Comparison of ENCODE assay signal across 26 cellular contexts in genomic region chr21:45948576-45949141, GRCh38. TPM values are rescaled to one million over a fixed set of nuclear protein-coding genes. Genes with fewer than 3 reads are reported as not detected.
A peak's percentile ranks its signal among the peaks of the same experiment; 100 is the strongest.
DNase-seq lines count a peak whose midpoint lies in the region; ATAC-seq and TF ChIP-seq lines count a peak whose summit lies in the region.
"Had no signal": no experiment of that assay in that cellular context is flagged by ENCODE, and none has a peak within 500 bp of the region (broad histone marks: within the 10 kb centered on the region; RNA-seq: fewer than 3 reads in every experiment).

No MANE protein-coding gene starts in this region.

- H3K18ac ChIP-seq in mesendoderm (ENCODE audit: low read length) = no peak overlapping the region

- H3K4me3 ChIP-seq in BLaER1 treated with 17β-estradiol and CSF1 and Interleukin-3, amounts not matched to agents 10 nM and 100 nM = no peak overlapping the region
- H3K4me3 ChIP-seq in mesendoderm (ENCODE audit: low read length) (no peak overlapping the region), lower lobe of right lung (no peak overlapping the region)

- CTCF ChIA-PET in WTC11 (lab: Charles Lee) = interaction anchor here (1.3 kb wide), 1 partner anchor 26 kb away, joined by 5 read pairs; no protein-coding TSS in a partner anchor

- H3K27me3 ChIP-seq in BLaER1 treated with 17β-estradiol and CSF1 and Interleukin-3, amounts not matched to agents 10 nM and 100 nM = no peaks in the 10 kb centered on the region
- H3K27me3 ChIP-seq in mesendoderm (ENCODE audit: insufficient read depth, low read length, poor library complexity) (no peaks in the 10 kb centered on the region), lower lobe of right lung (ENCODE audit: low read depth) (peaks cover 25% of the 10 kb centered on the region)

- H3K4me1 Mint-ChIP-seq in WTC11 = peaks cover 14% of the 10 kb centered on the region
- H3K4me1 Mint-ChIP-seq: activated CD4-positive, alpha-beta T cell treated with anti-CD3 and anti-CD28 coated beads, Interleukin-2, amount 10 ng/mL, durations not matched to agents 24 days and 14 days; stimulated activated effector memory CD8-positive, alpha-beta T cell treated with anti-CD3 and anti-CD28 coated beads, Interleukin-12 subunit alpha, Interleukin-12 subunit beta, amount 100 ng/mL, for 72 hours had no signal

- no peak overlapping the region for H3K4me3 Mint-ChIP-seq in WTC11
- H3K4me3 Mint-ChIP-seq: activated CD4-positive, alpha-beta T cell treated with anti-CD3 and anti-CD28 coated beads, Interleukin-2, amount 10 ng/mL, durations not matched to agents 24 days and 14 days; activated T-cell treated with anti-CD3 and anti-CD28 coated beads, Interleukin-2, amount 50 U/mL, for 24 hours; neural crest cell; stimulated activated effector memory CD8-positive, alpha-beta T cell treated with anti-CD3 and anti-CD28 coated beads, Interleukin-12 subunit alpha, Interleukin-12 subunit beta, amount 100 ng/mL, for 72 hours had no signal

- H3K9me3 Mint-ChIP-seq in WTC11 = peaks cover 6% of the 10 kb centered on the region
- H3K9me3 Mint-ChIP-seq: activated CD4-positive, alpha-beta T cell treated with anti-CD3 and anti-CD28 coated beads, Interleukin-2, amount 10 ng/mL, durations not matched to agents 24 days and 14 days; activated T-cell treated with anti-CD3 and anti-CD28 coated beads, Interleukin-2, amount 50 U/mL, for 24 hours; neural crest cell; stimulated activated effector memory CD8-positive, alpha-beta T cell treated with anti-CD3 and anti-CD28 coated beads, Interleukin-12 subunit alpha, Interleukin-12 subunit beta, amount 100 ng/mL, for 72 hours had no signal

- no peak for TF ChIP-seq POLR2A in GM18505 (IDR thresholded peaks at IDR 0.05; ENCODE audit: borderline replicate concordance, extremely low read depth, insufficient read depth, insufficient read length)

- H2BK5ac ChIP-seq in mesendoderm (ENCODE audit: low read length) = no peak overlapping the region

- no peak overlapping the region for H2AK5ac ChIP-seq in mesendoderm (ENCODE audit: low read length)

- H3K9me3 ChIP-seq in BLaER1 treated with 17β-estradiol and CSF1 and Interleukin-3, amounts not matched to agents 10 nM and 100 nM (replicated peaks in 1 of 11) = peaks cover 0 to 25% (median 9%) of the 10 kb centered on the region in 11 experiments; a peak in 10 of 22 replicates
- no peaks in the 10 kb centered on the region for H3K9me3 ChIP-seq in lower lobe of right lung

- no peaks in the 10 kb centered on the region for H3K36me3 Mint-ChIP-seq in WTC11
- H3K36me3 Mint-ChIP-seq: stimulated activated effector memory CD8-positive, alpha-beta T cell treated with anti-CD3 and anti-CD28 coated beads, Interleukin-12 subunit alpha, Interleukin-12 subunit beta, amount 100 ng/mL, for 72 hours had no signal

- H2BK120ac ChIP-seq in mesendoderm (ENCODE audit: low read depth, low read length) = no peak overlapping the region

- whole genome bisulfite sequencing in mesendoderm (ENCODE audit: extremely low coverage, insufficient coverage, low lambda C conversion rate) = no CpG with 5 or more reads among the region's 29 CpGs

- H3K9ac ChIP-seq in BLaER1 treated with 17β-estradiol and CSF1 and Interleukin-3, amounts not matched to agents 10 nM and 100 nM = no peak overlapping the region
- H3K9ac ChIP-seq in mesendoderm (ENCODE audit: low read length) = no peak overlapping the region

- H3K79me2 ChIP-seq in mesendoderm (ENCODE audit: control insufficient read depth, insufficient read depth, low read length) = no peaks in the 10 kb centered on the region

- no peak for TF ChIP-seq CTCF in WTC11 (IDR thresholded peaks at IDR 0.05)
- no peak for TF ChIP-seq CTCF in lower lobe of right lung (IDR thresholded peaks at IDR 0.05)

- POLR2A ChIA-PET in WTC11 (lab: Charles Lee) = no interaction called here

- H3K36me3 ChIP-seq in BLaER1 treated with 17β-estradiol and CSF1 and Interleukin-3, amounts not matched to agents 10 nM and 100 nM = no peaks in the 10 kb centered on the region
- H3K36me3 ChIP-seq in mesendoderm (ENCODE audit: control insufficient read depth, insufficient read depth, low read length) = no peaks in the 10 kb centered on the region
- no peaks in the 10 kb centered on the region for H3K36me3 ChIP-seq in lower lobe of right lung

- no peak overlapping the region for H3K4ac ChIP-seq in mesendoderm (ENCODE audit: low read depth, low read length)

- intact Hi-C loops in lower lobe of right lung (cut with DNase I) = no loop called here

- no peak overlapping the region for H2BK15ac ChIP-seq in mesendoderm (replicated peaks; ENCODE audit: low read depth)

- H3K27me3 Mint-ChIP-seq in WTC11 (ENCODE audit: low read depth) = peaks cover 4% of the 10 kb centered on the region
- H3K27me3 Mint-ChIP-seq: activated CD4-positive, alpha-beta T cell treated with anti-CD3 and anti-CD28 coated beads, Interleukin-2, amount 10 ng/mL, durations not matched to agents 24 days and 14 days had no signal

- H3K23ac ChIP-seq in mesendoderm (ENCODE audit: low read length) = no peak overlapping the region

- H3K4me1 ChIP-seq in BLaER1 treated with 17β-estradiol and CSF1 and Interleukin-3, amounts not matched to agents 10 nM and 100 nM = peaks cover 15 to 49% (median 33%) of the 10 kb centered on the region in 10 experiments
- H3K4me1 ChIP-seq in mesendoderm (ENCODE audit: control insufficient read depth, low read depth, low read length) = no peaks in the 10 kb centered on the region
- H3K4me1 ChIP-seq in lower lobe of right lung = peaks cover 15% of the 10 kb centered on the region

- H3K27ac Mint-ChIP-seq in WTC11 = 0 out of 2 replicates have a peak overlapping the region, but pooled peaks have one; percentile 49
- H3K27ac Mint-ChIP-seq: activated CD4-positive, alpha-beta T cell treated with anti-CD3 and anti-CD28 coated beads, Interleukin-2, amount 10 ng/mL, durations not matched to agents 24 days and 14 days; activated T-cell treated with anti-CD3 and anti-CD28 coated beads, Interleukin-2, amount 50 U/mL, for 24 hours; stimulated activated effector memory CD8-positive, alpha-beta T cell treated with anti-CD3 and anti-CD28 coated beads, Interleukin-12 subunit alpha, Interleukin-12 subunit beta, amount 100 ng/mL, for 72 hours had no signal

- H3K56ac ChIP-seq in mesendoderm (ENCODE audit: low read length) = peak overlapping the region; percentile 25

- no peak overlapping the region for H4K8ac ChIP-seq in mesendoderm (ENCODE audit: low read depth, low read length)

- H3K4me2 ChIP-seq in BLaER1 treated with 17β-estradiol and CSF1 and Interleukin-3, amounts not matched to agents 10 nM and 100 nM = peak overlapping the region in 10 of 11 experiments; percentile 9 to 80 (median 66); a peak in 19 of 22 replicates
- no peak overlapping the region for H3K4me2 ChIP-seq in mesendoderm (ENCODE audit: low read length)

- H3K27ac ChIP-seq in BLaER1 treated with 17β-estradiol and CSF1 and Interleukin-3, amounts not matched to agents 10 nM and 100 nM = no peak overlapping the region
- no peak overlapping the region for H3K27ac ChIP-seq in mesendoderm (ENCODE audit: low read depth, low read length)
- H3K27ac ChIP-seq in lower lobe of right lung = no peak overlapping the region
- H3K27ac ChIP-seq: C4-2B, epithelial cell of prostate, VCaP had no signal

- H4K5ac ChIP-seq in mesendoderm (ENCODE audit: low read length) = no peak overlapping the region

- no peaks in the 10 kb centered on the region for H3K79me1 ChIP-seq in mesendoderm (ENCODE audit: low read length)

- DNase-seq in DMS79 treated with DMSO at 0.1 percent for 48 hours (lab: John Stamatoyannopoulos, UW) = peak; percentile 44
- no peak for DNase-seq in WTC11 (ENCODE audit: low spot score)
- peak; percentile 52 for DNase-seq in mesendoderm
- no peak for DNase-seq in lower lobe of right lung
- no peak for DNase-seq in medulla oblongata (ENCODE audit: extremely low spot score)
- DNase-seq: activated CD4-positive, alpha-beta T cell treated with anti-CD3 and anti-CD28 coated beads, Interleukin-2, amount 10 ng/mL, durations not matched to agents 24 days and 14 days; activated T-cell treated with anti-CD3 and anti-CD28 coated beads, Interleukin-2, amount 50 U/mL, for 24 hours; cerebellar nuclear complex; GF-D8; kidney glomerular epithelial cell; mammary epithelial cell; NCI-H1694; NK-92 treated with Interleukin-12 subunit alpha and Interleukin-12 subunit beta, amount 100 ng/mL, for 24 hours; PC-3; stimulated activated CD4-positive, alpha-beta T cell treated with anti-CD3 and anti-CD28 coated beads, Interleukin-4, amount 100 ng/mL, for 24 hours; SW 1271; T-helper 9 cell had no signal

- H4K20me1 ChIP-seq in BLaER1 treated with 17β-estradiol and CSF1 and Interleukin-3, amounts not matched to agents 10 nM and 100 nM = no peaks in the 10 kb centered on the region; a peak in 1 of 22 replicates

- ATAC-seq in WTC11 = no peak
- no peak for ATAC-seq in lower lobe of right lung
- ATAC-seq in HG02884 (IDR thresholded peaks at IDR 0.05; ENCODE audit: unreplicated experiment) = no peak
- no peak for ATAC-seq in GM18505 (IDR thresholded peaks at IDR 0.05; ENCODE audit: unreplicated experiment)
- ATAC-seq: PC-3; sciatic nerve; stimulated activated effector memory CD8-positive, alpha-beta T cell treated with anti-CD3 and anti-CD28 coated beads, Interleukin-12 subunit alpha, Interleukin-12 subunit beta, amount 100 ng/mL, for 72 hours had no signal

RNA-seq across cellular contexts. Expression of gene COL6A1, which starts 32.9 kb away (rescaled TPM):
- total RNA-seq in WTC11 (2021) = 221 to 245 TPM (median 240 TPM) in 3 replicates
- polyA plus RNA-seq in mesendoderm (2013, experiment 1 of 2) = 187 TPM
- polyA plus RNA-seq in mesendoderm (2013, experiment 2 of 2) = 175 TPM
- total RNA-seq in lower lobe of right lung = 148 TPM

Comparison
In these comparisons a context has a peak if more than half of its experiments do, and no peak if none do; other contexts are left out.
1. DNase-seq: peak in DMS79 treated with DMSO at 0.1 percent for 48 hours (single experiment) and mesendoderm (single experiment); none in WTC11 (single experiment), lower lobe of right lung (single experiment) and medulla oblongata (single experiment).